Comparison of ENCODE assay signal across 2 cellular contexts in genomic region chr17:75069783-75070182, GRCh38.
TF ChIP-seq lines count a peak whose summit lies in the region.

No MANE protein-coding gene starts in this region.

TF ChIP-seq in IMR-90, 13 proteins besides CTCF, POLR2A, EP300 and RAD21:
- no peak for TF ChIP-seq FOS (IDR thresholded peaks at IDR 0.05; ENCODE audit: low read depth, low read length)
- TF ChIP-seq SMC3 (IDR thresholded peaks at IDR 0.05; ENCODE audit: low read depth, low read length) = peak; percentile 44
- TF ChIP-seq CEBPB (IDR thresholded peaks at IDR 0.05; ENCODE audit: low read depth, low read length) = no peak

TF ChIP-seq in GM12878, 131 proteins besides CTCF, POLR2A, EP300 and RAD21:
- TF ChIP-seq PML (IDR thresholded peaks at IDR 0.05; ENCODE audit: low read length) = no peak
- no peak for TF ChIP-seq MAX (IDR thresholded peaks at IDR 0.05; ENCODE audit: low read depth, low read length)
- TF ChIP-seq SMC3 (IDR thresholded peaks at IDR 0.05; ENCODE audit: borderline replicate concordance, low read length) = peak; percentile 39; the same call in 1 of the 2 replicates
- no peak for TF ChIP-seq PAX5 (IDR thresholded peaks at IDR 0.05; ENCODE audit: borderline replicate concordance, low read depth, low read length)
- no peak for TF ChIP-seq JUND (IDR thresholded peaks at IDR 0.05; ENCODE audit: low read depth, low read length)
